Comparison of ENCODE assay signal across 1 cellular context in the genomic region with DNA sequence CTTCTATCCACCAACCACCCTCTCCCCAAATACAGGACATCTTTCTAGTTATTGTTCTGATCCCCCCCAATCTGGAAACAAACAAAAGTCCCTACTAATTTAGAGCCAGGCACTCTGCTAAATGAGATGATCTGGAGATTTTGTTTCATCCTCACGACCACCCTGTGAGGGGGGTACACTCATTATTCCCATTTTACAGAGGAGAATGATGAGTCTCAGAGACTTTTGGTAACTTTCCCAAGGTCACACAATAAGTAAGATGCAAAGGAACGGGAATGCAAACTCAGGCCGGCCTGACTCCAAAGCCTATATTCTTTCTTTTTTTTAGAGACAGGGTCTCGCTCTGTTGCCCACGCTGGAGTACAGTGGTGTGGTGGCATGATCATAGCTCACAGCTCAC.
TF ChIP-seq lines count a peak whose summit lies in the region.

No MANE protein-coding gene starts in this region.

TF ChIP-seq in K562, 482 proteins besides CTCF, POLR2A, EP300 and RAD21:
- TF ChIP-seq, protein P1, sequence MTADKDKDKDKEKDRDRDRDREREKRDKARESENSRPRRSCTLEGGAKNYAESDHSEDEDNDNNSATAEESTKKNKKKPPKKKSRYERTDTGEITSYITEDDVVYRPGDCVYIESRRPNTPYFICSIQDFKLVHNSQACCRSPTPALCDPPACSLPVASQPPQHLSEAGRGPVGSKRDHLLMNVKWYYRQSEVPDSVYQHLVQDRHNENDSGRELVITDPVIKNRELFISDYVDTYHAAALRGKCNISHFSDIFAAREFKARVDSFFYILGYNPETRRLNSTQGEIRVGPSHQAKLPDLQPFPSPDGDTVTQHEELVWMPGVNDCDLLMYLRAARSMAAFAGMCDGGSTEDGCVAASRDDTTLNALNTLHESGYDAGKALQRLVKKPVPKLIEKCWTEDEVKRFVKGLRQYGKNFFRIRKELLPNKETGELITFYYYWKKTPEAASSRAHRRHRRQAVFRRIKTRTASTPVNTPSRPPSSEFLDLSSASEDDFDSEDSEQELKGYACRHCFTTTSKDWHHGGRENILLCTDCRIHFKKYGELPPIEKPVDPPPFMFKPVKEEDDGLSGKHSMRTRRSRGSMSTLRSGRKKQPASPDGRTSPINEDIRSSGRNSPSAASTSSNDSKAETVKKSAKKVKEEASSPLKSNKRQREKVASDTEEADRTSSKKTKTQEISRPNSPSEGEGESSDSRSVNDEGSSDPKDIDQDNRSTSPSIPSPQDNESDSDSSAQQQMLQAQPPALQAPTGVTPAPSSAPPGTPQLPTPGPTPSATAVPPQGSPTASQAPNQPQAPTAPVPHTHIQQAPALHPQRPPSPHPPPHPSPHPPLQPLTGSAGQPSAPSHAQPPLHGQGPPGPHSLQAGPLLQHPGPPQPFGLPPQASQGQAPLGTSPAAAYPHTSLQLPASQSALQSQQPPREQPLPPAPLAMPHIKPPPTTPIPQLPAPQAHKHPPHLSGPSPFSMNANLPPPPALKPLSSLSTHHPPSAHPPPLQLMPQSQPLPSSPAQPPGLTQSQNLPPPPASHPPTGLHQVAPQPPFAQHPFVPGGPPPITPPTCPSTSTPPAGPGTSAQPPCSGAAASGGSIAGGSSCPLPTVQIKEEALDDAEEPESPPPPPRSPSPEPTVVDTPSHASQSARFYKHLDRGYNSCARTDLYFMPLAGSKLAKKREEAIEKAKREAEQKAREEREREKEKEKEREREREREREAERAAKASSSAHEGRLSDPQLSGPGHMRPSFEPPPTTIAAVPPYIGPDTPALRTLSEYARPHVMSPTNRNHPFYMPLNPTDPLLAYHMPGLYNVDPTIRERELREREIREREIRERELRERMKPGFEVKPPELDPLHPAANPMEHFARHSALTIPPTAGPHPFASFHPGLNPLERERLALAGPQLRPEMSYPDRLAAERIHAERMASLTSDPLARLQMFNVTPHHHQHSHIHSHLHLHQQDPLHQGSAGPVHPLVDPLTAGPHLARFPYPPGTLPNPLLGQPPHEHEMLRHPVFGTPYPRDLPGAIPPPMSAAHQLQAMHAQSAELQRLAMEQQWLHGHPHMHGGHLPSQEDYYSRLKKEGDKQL (CRISPR knock-in tag; IDR thresholded peaks at IDR 0.05; ENCODE audit: borderline replicate concordance): no peak
- TF ChIP-seq KLF16 (IDR thresholded peaks at IDR 0.05): no peak
- TF ChIP-seq TBP (optimal IDR thresholded peaks at IDR 0.05; ENCODE audit: low read depth, low read length): no peak
- TF ChIP-seq MCM7 (IDR thresholded peaks at IDR 0.05): no peak
- TF ChIP-seq BRF1 (IDR thresholded peaks at IDR 0.05; ENCODE audit: borderline replicate concordance, extremely low read depth, insufficient read length): no peak
- no peak for TF ChIP-seq PCBP1 (IDR thresholded peaks at IDR 0.05; ENCODE audit: low read depth, low read length, poor library complexity, severe bottlenecking)
- TF ChIP-seq, protein P2, sequence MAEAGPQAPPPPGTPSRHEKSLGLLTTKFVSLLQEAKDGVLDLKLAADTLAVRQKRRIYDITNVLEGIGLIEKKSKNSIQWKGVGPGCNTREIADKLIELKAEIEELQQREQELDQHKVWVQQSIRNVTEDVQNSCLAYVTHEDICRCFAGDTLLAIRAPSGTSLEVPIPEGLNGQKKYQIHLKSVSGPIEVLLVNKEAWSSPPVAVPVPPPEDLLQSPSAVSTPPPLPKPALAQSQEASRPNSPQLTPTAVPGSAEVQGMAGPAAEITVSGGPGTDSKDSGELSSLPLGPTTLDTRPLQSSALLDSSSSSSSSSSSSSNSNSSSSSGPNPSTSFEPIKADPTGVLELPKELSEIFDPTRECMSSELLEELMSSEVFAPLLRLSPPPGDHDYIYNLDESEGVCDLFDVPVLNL (CRISPR knock-in tag; IDR thresholded peaks at IDR 0.05; ENCODE audit: low read depth): no peak
- no peak for TF ChIP-seq SMARCE1 (IDR thresholded peaks at IDR 0.05)
- TF ChIP-seq RBM25 (IDR thresholded peaks at IDR 0.05; ENCODE audit: low read depth, low read length, severe bottlenecking): peak; percentile 59
- no peak for TF ChIP-seq MXI1 (IDR thresholded peaks at IDR 0.05; ENCODE audit: low read depth, low read length)
- peak; percentile 27; the same call in 1 of the 2 replicates for TF ChIP-seq ADNP (tag; IDR thresholded peaks at IDR 0.05)
- TF ChIP-seq TEAD4 (IDR thresholded peaks at IDR 0.05; ENCODE audit: low read length): no peak
- no peak for TF ChIP-seq TEAD4 (CRISPR knock-in tag; IDR thresholded peaks at IDR 0.05; ENCODE audit: borderline replicate concordance)
- no peak for TF ChIP-seq ATF1 (CRISPR knock-in tag; IDR thresholded peaks at IDR 0.05)
- TF ChIP-seq ATF1 (tag; IDR thresholded peaks at IDR 0.05): no peak
- TF ChIP-seq, protein P3, sequence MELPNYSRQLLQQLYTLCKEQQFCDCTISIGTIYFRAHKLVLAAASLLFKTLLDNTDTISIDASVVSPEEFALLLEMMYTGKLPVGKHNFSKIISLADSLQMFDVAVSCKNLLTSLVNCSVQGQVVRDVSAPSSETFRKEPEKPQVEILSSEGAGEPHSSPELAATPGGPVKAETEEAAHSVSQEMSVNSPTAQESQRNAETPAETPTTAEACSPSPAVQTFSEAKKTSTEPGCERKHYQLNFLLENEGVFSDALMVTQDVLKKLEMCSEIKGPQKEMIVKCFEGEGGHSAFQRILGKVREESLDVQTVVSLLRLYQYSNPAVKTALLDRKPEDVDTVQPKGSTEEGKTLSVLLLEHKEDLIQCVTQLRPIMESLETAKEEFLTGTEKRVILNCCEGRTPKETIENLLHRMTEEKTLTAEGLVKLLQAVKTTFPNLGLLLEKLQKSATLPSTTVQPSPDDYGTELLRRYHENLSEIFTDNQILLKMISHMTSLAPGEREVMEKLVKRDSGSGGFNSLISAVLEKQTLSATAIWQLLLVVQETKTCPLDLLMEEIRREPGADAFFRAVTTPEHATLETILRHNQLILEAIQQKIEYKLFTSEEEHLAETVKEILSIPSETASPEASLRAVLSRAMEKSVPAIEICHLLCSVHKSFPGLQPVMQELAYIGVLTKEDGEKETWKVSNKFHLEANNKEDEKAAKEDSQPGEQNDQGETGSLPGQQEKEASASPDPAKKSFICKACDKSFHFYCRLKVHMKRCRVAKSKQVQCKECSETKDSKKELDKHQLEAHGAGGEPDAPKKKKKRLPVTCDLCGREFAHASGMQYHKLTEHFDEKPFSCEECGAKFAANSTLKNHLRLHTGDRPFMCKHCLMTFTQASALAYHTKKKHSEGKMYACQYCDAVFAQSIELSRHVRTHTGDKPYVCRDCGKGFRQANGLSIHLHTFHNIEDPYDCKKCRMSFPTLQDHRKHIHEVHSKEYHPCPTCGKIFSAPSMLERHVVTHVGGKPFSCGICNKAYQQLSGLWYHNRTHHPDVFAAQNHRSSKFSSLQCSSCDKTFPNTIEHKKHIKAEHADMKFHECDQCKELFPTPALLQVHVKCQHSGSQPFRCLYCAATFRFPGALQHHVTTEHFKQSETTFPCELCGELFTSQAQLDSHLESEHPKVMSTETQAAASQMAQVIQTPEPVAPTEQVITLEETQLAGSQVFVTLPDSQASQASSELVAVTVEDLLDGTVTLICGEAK (IDR thresholded peaks at IDR 0.05): no peak
- TF ChIP-seq, protein P3 (CRISPR knock-in tag; IDR thresholded peaks at IDR 0.05): no peak
- no peak for TF ChIP-seq TAF1 (IDR thresholded peaks at IDR 0.05; ENCODE audit: control insufficient read depth, extremely low read depth, insufficient read depth, low read length, severe bottlenecking)
- TF ChIP-seq ESRRA (IDR thresholded peaks at IDR 0.05; ENCODE audit: borderline replicate concordance, low read depth): peak; percentile 33; the same call in 1 of the 2 replicates
- TF ChIP-seq MYNN (IDR thresholded peaks at IDR 0.05): no peak
- no peak for TF ChIP-seq MYNN (CRISPR knock-in tag; IDR thresholded peaks at IDR 0.05)
- no peak for TF ChIP-seq FIP1L1 (IDR thresholded peaks at IDR 0.05; ENCODE audit: low read depth, low read length, poor library complexity, severe bottlenecking)
